ENCODE assay signal across 1 cellular context in the genomic region with DNA sequence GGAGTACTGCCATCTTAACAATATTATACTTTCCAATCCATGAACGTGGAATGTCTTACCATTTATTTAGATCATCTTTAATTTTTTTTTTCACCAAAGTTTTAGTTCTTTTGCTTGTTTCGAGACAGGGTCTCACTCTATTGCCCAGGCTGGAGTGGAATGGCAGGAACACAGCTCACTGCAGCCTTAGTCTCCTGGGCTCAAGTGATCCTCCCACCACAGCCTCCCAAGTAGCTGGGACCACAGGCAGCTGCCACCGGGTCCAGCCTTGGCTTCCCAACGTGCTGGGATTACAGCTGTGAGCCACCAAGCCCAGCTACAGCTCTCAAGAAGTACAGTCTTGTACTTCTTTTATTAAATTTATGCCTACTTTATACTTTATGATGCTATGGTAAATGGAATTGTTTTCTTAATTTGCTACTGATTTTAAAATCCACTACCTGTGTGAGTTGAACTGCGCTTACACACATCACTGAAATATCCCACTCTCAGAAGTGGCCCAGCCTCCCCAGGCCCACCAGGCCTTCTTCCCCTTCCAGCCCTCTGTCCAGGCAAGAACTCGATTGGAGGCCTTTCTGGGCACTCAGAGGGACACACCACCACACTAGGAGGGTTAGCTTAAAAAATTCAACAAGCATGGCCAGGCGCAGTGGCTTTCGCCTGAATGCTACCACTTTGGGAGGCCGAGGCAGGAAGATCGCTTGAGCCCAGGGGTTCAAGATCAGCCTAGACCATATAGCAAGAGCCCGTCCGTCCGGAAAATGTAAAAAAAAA.
TF ChIP-seq lines count a peak whose summit lies in the region.

No MANE protein-coding gene starts in this region.

TF ChIP-seq in A549, 52 proteins besides CTCF, POLR2A, EP300 and RAD21 (continued from another document):
- TF ChIP-seq, protein P1, sequence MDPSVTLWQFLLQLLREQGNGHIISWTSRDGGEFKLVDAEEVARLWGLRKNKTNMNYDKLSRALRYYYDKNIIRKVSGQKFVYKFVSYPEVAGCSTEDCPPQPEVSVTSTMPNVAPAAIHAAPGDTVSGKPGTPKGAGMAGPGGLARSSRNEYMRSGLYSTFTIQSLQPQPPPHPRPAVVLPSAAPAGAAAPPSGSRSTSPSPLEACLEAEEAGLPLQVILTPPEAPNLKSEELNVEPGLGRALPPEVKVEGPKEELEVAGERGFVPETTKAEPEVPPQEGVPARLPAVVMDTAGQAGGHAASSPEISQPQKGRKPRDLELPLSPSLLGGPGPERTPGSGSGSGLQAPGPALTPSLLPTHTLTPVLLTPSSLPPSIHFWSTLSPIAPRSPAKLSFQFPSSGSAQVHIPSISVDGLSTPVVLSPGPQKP (IDR thresholded peaks at IDR 0.05; ENCODE audit: low read depth, low read length), result no peak
- TF ChIP-seq, protein P2, sequence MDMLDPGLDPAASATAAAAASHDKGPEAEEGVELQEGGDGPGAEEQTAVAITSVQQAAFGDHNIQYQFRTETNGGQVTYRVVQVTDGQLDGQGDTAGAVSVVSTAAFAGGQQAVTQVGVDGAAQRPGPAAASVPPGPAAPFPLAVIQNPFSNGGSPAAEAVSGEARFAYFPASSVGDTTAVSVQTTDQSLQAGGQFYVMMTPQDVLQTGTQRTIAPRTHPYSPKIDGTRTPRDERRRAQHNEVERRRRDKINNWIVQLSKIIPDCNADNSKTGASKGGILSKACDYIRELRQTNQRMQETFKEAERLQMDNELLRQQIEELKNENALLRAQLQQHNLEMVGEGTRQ (IDR thresholded peaks at IDR 0.05), result no peak
- no peak for TF ChIP-seq HDAC2 (IDR thresholded peaks at IDR 0.05)
- TF ChIP-seq HOXA7 (CRISPR knock-in tag; IDR thresholded peaks at IDR 0.05), result no peak
